In genomic region chr4:10107111-10108091, GRCh38 we compare ENCODE assay signal across 9 cellular contexts. TPM values are rescaled to one million over a fixed set of nuclear protein-coding genes. Genes with fewer than 3 reads are reported as not detected.
A peak's percentile ranks its signal among the peaks of the same experiment; 100 is the strongest.
DNase-seq lines count a peak whose midpoint lies in the region; ATAC-seq, FAIRE-seq and TF ChIP-seq lines count a peak whose summit lies in the region.
"Had no signal": no experiment of that assay in that cellular context is flagged by ENCODE, and none has a peak within 500 bp of the region (broad histone marks: within the 10 kb centered on the region; RNA-seq: fewer than 3 reads in every experiment).

No MANE protein-coding gene starts in this region.

- H3K9ac ChIP-seq in HepG2 (ENCODE audit: insufficient read depth, low read depth, low read length) = no peak overlapping the region
- no peak overlapping the region for H3K9ac ChIP-seq in muscle layer of colon (ENCODE audit: low read length)

- TF ChIP-seq EP300 in HepG2 (IDR thresholded peaks at IDR 0.05; ENCODE audit: low read depth in 2 of 2, low read length in 2 of 2) (no peak), HepG2 (CRISPR knock-in tag; IDR thresholded peaks at IDR 0.05; ENCODE audit: borderline replicate concordance) (no peak)

- H3K79me2 ChIP-seq in HepG2 (ENCODE audit: insufficient read depth, low read length) = peaks cover 93% of the 10 kb centered on the region

- CTCF ChIA-PET in HepG2 (lab: Yijun Ruan, JAX; ENCODE audit: low intra/inter-chr PET ratio, low total read pairs) = no interaction called here

- FAIRE-seq in HepG2 (lab: Jason Lieb, UNC) (no peak), RCC 7860 (lab: Jason Lieb, UNC) (no peak)

- no peak overlapping the region for H2AFZ ChIP-seq in HepG2 (ENCODE audit: low read length)

- no peak for TF ChIP-seq CTCF in HepG2 (CRISPR knock-in tag; IDR thresholded peaks at IDR 0.05)
- TF ChIP-seq CTCF in right lobe of liver (IDR thresholded peaks at IDR 0.05) = no peak

- in situ Hi-C loops in HepG2 (cut with HindIII; ENCODE audit: extremely low pct_ligation_motif_present, low pct_unique_long_range_greater_than_20kb) = no loop called here

- H3K27me3 ChIP-seq in HepG2 (ENCODE audit: control insufficient read depth in 1 of 2, insufficient read depth in 2 of 2, low read length in 2 of 2) = no peaks in the 10 kb centered on the region; a peak in 1 of 5 replicates
- no peaks in the 10 kb centered on the region for H3K27me3 ChIP-seq in right lobe of liver
- no peaks in the 10 kb centered on the region for H3K27me3 ChIP-seq in muscle layer of colon (ENCODE audit: control insufficient read depth in 1 of 2, insufficient read depth in 2 of 2, low read length in 2 of 2)

- intact Hi-C loops in HepG2 (cut with micrococcal nuclease; ENCODE audit: unreplicated experiment) = no loop called here
- intact Hi-C loops in right lobe of liver (cut with DNase I) = no loop called here

- TF ChIP-seq RAD21 in HepG2 (CRISPR knock-in tag; IDR thresholded peaks at IDR 0.05) = no peak

- H3K36me3 ChIP-seq in HepG2 (replicated peaks in 1 of 2; ENCODE audit: control insufficient read depth in 1 of 2, insufficient read depth in 2 of 2, low read length in 2 of 2) = peaks cover 37 to 83% of the 10 kb centered on the region in 2 experiments
- peaks cover 0 to 13% (median 9%) of the 10 kb centered on the region in 4 donors for H3K36me3 ChIP-seq in right lobe of liver
- H3K36me3 ChIP-seq in muscle layer of colon (ENCODE audit: insufficient read depth, low read length) = peaks cover 58% of the 10 kb centered on the region

- H3K4me2 ChIP-seq in HepG2 (ENCODE audit: low read depth, low read length) = no peak overlapping the region

- TF ChIP-seq POLR2A in HepG2 (IDR thresholded peaks at IDR 0.05; ENCODE audit: insufficient read depth in 1 of 2, low read depth in 2 of 2, low read length in 2 of 2) = no peak
- TF ChIP-seq POLR2A in right lobe of liver (IDR thresholded peaks at IDR 0.05) = no peak

- no TSS peak for BruUV-seq in HepG2 (replicated peaks; lab: Mats Ljungman, UMichigan)

- no peaks in the 10 kb centered on the region for H3K9me3 ChIP-seq in HepG2 (ENCODE audit: low read length)
- H3K9me3 ChIP-seq in right lobe of liver = no peaks in the 10 kb centered on the region
- H3K9me3 ChIP-seq in muscle layer of colon (ENCODE audit: low read length) = no peaks in the 10 kb centered on the region

- POLR2A ChIA-PET in HepG2 (lab: Yijun Ruan, JAX) = interaction anchor here (1.4 to 4.7 kb wide), 3 partner anchors 9 to 14 kb away, joined by 4 to 29 read pairs (median 5); partner anchors contain the start of gene WDR1

- H4K20me1 ChIP-seq in HepG2 (ENCODE audit: insufficient read depth, low read length) = peaks cover 63% of the 10 kb centered on the region

- 91% methylated on average over 15 of the region's 19 CpGs for WGBS in HepG2 (ENCODE audit: low lambda C conversion rate)
- WGBS in right lobe of liver (ENCODE audit: insufficient coverage, low coverage, low lambda C conversion rate, missing lambda C conversion rate) = 96% methylated on average over 7 of the region's 19 CpGs

- DNase-seq in HepG2 (ENCODE audit: low spot score) (no peak), right lobe of liver (no peak), caudate nucleus (lab: John Stamatoyannopoulos, UW) (peak in 1 of 61 donors; percentile 55), NCI-H2107 treated with DMSO at 0.1 percent for 48 hours (lab: John Stamatoyannopoulos, UW; ENCODE audit: unreplicated experiment) (no peak), RCC 7860 (ENCODE audit: low spot score) (no peak), activated gamma-delta T cell (lab: John Stamatoyannopoulos, UW) (no peak)
- DNase-seq: NCI-H774 had no signal

- H3K4me1 ChIP-seq in HepG2 (ENCODE audit: insufficient read depth, low read length) = peaks cover 75% of the 10 kb centered on the region
- peaks cover 0 to 26% (median 2%) of the 10 kb centered on the region in 4 donors for H3K4me1 ChIP-seq in right lobe of liver
- H3K4me1 ChIP-seq in muscle layer of colon (ENCODE audit: insufficient read depth, low read length) = peaks cover 100% of the 10 kb centered on the region

- H3K27ac ChIP-seq in HepG2 (ENCODE audit: extremely low read length, insufficient read depth, low read length) = no peak overlapping the region
- no peak overlapping the region for H3K27ac ChIP-seq in right lobe of liver
- H3K27ac ChIP-seq in caudate nucleus (ENCODE audit: low read depth, low read length) = peak overlapping the region; percentile 54
- H3K27ac ChIP-seq in muscle layer of colon (ENCODE audit: low read depth, low read length) = peak overlapping the region; percentile 76

- H3K4me3 ChIP-seq in HepG2 (replicated peaks in 1 of 3; ENCODE audit: insufficient read depth in 1 of 3, low read depth in 2 of 3, low read length in 3 of 3) (no peak overlapping the region), right lobe of liver (no peak overlapping the region), muscle layer of colon (ENCODE audit: low read depth in 1 of 2, low read length in 2 of 2) (peak overlapping the region in 1 of 2 donors; percentile 37)

- ATAC-seq in HepG2 (no peak), right lobe of liver (no peak), HG03139 (IDR thresholded peaks at IDR 0.05; ENCODE audit: unreplicated experiment) (no peak)

TF ChIP-seq in HepG2, 621 proteins besides CTCF, POLR2A, EP300 and RAD21:
- TF ChIP-seq POLR2AphosphoS2 (IDR thresholded peaks at IDR 0.05; ENCODE audit: low read depth, low read length) = 0 out of 2 replicates have a peak, but pooled peaks have one; percentile 13
- TF ChIP-seq PHF20 (CRISPR knock-in tag; IDR thresholded peaks at IDR 0.05) = no peak
- TF ChIP-seq FOXM1 (CRISPR knock-in tag; IDR thresholded peaks at IDR 0.05) = no peak
- no peak for TF ChIP-seq NFE2L1 (CRISPR knock-in tag; IDR thresholded peaks at IDR 0.05; ENCODE audit: borderline replicate concordance)
- TF ChIP-seq TEAD3 (CRISPR knock-in tag; optimal IDR thresholded peaks at IDR 0.05; ENCODE audit: borderline replicate concordance) = no peak
- no peak for TF ChIP-seq SALL2 (CRISPR knock-in tag; IDR thresholded peaks at IDR 0.05)
- TF ChIP-seq ZNF75D (CRISPR knock-in tag; IDR thresholded peaks at IDR 0.05; ENCODE audit: borderline replicate concordance) = no peak
- TF ChIP-seq AGO2 (optimal IDR thresholded peaks at IDR 0.05; ENCODE audit: low read depth, low read length) = peak; percentile 32
- TF ChIP-seq SP2 (CRISPR knock-in tag; IDR thresholded peaks at IDR 0.05) = no peak

RNA-seq across cellular contexts. Expression of gene WDR1, which starts 9.2 kb away (rescaled TPM):
- total RNA-seq in HepG2 (2016; rRNA removed; fragmentation: Illumina TruSeq; extraction: Trizol) = 106 and 120 TPM in 2 replicates
- total RNA-seq in HepG2 (2016; cell fraction: cytosol; rRNA removed; fragmentation: Illumina TruSeq; extraction: Trizol; ENCODE audit: low read depth) = 50.7 and 51.7 TPM in 2 replicates
- 98.1 and 109 TPM in 2 replicates for total RNA-seq in HepG2 (2016; cell fraction: insoluble cytoplasmic fraction; rRNA removed; fragmentation: Illumina TruSeq; extraction: Trizol)
- 54.9 and 56.0 TPM in 2 replicates for total RNA-seq in HepG2 (2016; cell fraction: membrane; rRNA removed; fragmentation: Illumina TruSeq; extraction: Trizol)
- total RNA-seq in HepG2 (2016; cell fraction: nucleus; rRNA removed; fragmentation: Illumina TruSeq; extraction: Trizol) = 57.3 and 65.4 TPM in 2 replicates
- polyA plus RNA-seq in HepG2 (2011; rRNA removed) = 198 and 199 TPM in 2 replicates
- 187 and 226 TPM in 2 replicates for polyA plus RNA-seq in HepG2 (2011; cell fraction: cytosol; rRNA removed)
- 166 and 177 TPM in 2 replicates for polyA plus RNA-seq in HepG2 (2011; cell fraction: nucleus; rRNA removed)
- polyA plus RNA-seq in HepG2 (2012) = 117 and 122 TPM in 2 replicates
- polyA plus RNA-seq in HepG2 (2016; cell fraction: cytosol; fragmentation: Illumina TruSeq; extraction: Trizol; ENCODE audit: low read depth) = 33.9 and 35.4 TPM in 2 replicates
- polyA plus RNA-seq in HepG2 (2016; cell fraction: insoluble cytoplasmic fraction; fragmentation: Illumina TruSeq; extraction: Trizol; ENCODE audit: low read depth) = 136 and 179 TPM in 2 replicates
- polyA plus RNA-seq in HepG2 (2016; cell fraction: membrane; fragmentation: Illumina TruSeq; extraction: Trizol; ENCODE audit: low read depth) = 47.7 and 51.7 TPM in 2 replicates
- 118 and 124 TPM in 2 replicates for polyA plus RNA-seq in HepG2 (2016; cell fraction: nucleus; fragmentation: Illumina TruSeq; extraction: Trizol; ENCODE audit: insufficient read depth, low read depth)
- 149 and 296 TPM in 2 replicates for polyA minus RNA-seq in HepG2 (2011; rRNA and poly(A)+ RNA removed; ENCODE audit: low replicate concordance)
- polyA minus RNA-seq in HepG2 (2011; cell fraction: cytosol; rRNA and poly(A)+ RNA removed) = 111 and 136 TPM in 2 replicates
- polyA minus RNA-seq in HepG2 (2011; cell fraction: nucleus; rRNA and poly(A)+ RNA removed) = 82.2 and 96.2 TPM in 2 replicates
- total RNA-seq in right lobe of liver = 100 to 1,000 TPM in 1 of 6 experiments, 10 to 100 TPM in 5; 65.1 to 149 (median 76.4) TPM

Comparison
In these comparisons a context has a peak if more than half of its experiments do, and no peak if none do; other contexts are left out.
1. H3K27ac ChIP-seq: peak in caudate nucleus (single experiment) and muscle layer of colon (single experiment); none in HepG2 (single experiment) and right lobe of liver (0 of 3).